ENCODE assay signal across 1 cellular context in genomic region chr14:50123062-50123461, GRCh38.
TF ChIP-seq lines count a peak whose summit lies in the region.

No MANE protein-coding gene starts in this region.

TF ChIP-seq in GM23338, 12 proteins besides CTCF, POLR2A, EP300 and RAD21 (continued from another document):
- no peak for TF ChIP-seq ZNF462 (CRISPR knock-in tag; IDR thresholded peaks at IDR 0.05)
- no peak for TF ChIP-seq CREB1 (CRISPR knock-in tag; IDR thresholded peaks at IDR 0.05; ENCODE audit: low read depth)
- TF ChIP-seq ZNF331 (CRISPR knock-in tag; IDR thresholded peaks at IDR 0.05; ENCODE audit: low read depth): no peak
- TF ChIP-seq, protein P1, sequence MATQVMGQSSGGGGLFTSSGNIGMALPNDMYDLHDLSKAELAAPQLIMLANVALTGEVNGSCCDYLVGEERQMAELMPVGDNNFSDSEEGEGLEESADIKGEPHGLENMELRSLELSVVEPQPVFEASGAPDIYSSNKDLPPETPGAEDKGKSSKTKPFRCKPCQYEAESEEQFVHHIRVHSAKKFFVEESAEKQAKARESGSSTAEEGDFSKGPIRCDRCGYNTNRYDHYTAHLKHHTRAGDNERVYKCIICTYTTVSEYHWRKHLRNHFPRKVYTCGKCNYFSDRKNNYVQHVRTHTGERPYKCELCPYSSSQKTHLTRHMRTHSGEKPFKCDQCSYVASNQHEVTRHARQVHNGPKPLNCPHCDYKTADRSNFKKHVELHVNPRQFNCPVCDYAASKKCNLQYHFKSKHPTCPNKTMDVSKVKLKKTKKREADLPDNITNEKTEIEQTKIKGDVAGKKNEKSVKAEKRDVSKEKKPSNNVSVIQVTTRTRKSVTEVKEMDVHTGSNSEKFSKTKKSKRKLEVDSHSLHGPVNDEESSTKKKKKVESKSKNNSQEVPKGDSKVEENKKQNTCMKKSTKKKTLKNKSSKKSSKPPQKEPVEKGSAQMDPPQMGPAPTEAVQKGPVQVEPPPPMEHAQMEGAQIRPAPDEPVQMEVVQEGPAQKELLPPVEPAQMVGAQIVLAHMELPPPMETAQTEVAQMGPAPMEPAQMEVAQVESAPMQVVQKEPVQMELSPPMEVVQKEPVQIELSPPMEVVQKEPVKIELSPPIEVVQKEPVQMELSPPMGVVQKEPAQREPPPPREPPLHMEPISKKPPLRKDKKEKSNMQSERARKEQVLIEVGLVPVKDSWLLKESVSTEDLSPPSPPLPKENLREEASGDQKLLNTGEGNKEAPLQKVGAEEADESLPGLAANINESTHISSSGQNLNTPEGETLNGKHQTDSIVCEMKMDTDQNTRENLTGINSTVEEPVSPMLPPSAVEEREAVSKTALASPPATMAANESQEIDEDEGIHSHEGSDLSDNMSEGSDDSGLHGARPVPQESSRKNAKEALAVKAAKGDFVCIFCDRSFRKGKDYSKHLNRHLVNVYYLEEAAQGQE (IDR thresholded peaks at IDR 0.05; ENCODE audit: unreplicated experiment): no peak
- TF ChIP-seq ZNF114 (CRISPR knock-in tag; IDR thresholded peaks at IDR 0.05): no peak
- TF ChIP-seq JUNB (IDR thresholded peaks at IDR 0.05; ENCODE audit: unreplicated experiment): no peak
- no peak for TF ChIP-seq NANOG (IDR thresholded peaks at IDR 0.05; ENCODE audit: borderline replicate concordance)
